ENCODE assay signal across 1 cellular context in genomic region chr3:13352621-13353131, GRCh38.
TF ChIP-seq lines count a peak whose summit lies in the region.

No MANE protein-coding gene starts in this region.

TF ChIP-seq in K562, 482 proteins besides CTCF, POLR2A, EP300 and RAD21 (continued from another document and continues in another):
- TF ChIP-seq NR0B1 (IDR thresholded peaks at IDR 0.05; ENCODE audit: partially characterized antibody): no peak
- peak; percentile 39; the same call in 1 of the 2 replicates for TF ChIP-seq NFE2L1 (tag; IDR thresholded peaks at IDR 0.05; ENCODE audit: borderline replicate concordance, low read depth)
- no peak for TF ChIP-seq ZNF23 (CRISPR knock-in tag; IDR thresholded peaks at IDR 0.05)
- TF ChIP-seq FOXA3 (CRISPR knock-in tag; conservative IDR thresholded peaks at IDR 0.05 in 1 of 2, IDR thresholded peaks at IDR 0.05 in 1 of 2): no peak
- TF ChIP-seq NKRF (IDR thresholded peaks at IDR 0.05; ENCODE audit: borderline replicate concordance): peak; percentile 64; the same call in 1 of the 2 replicates
- peak; percentile 23; the same call in 1 of the 2 replicates for TF ChIP-seq HIVEP1 (CRISPR knock-in tag; IDR thresholded peaks at IDR 0.05)
- no peak for TF ChIP-seq HOXB6 (CRISPR knock-in tag; IDR thresholded peaks at IDR 0.05; ENCODE audit: borderline replicate concordance)
- TF ChIP-seq NFIC (IDR thresholded peaks at IDR 0.05): 0 out of 2 replicates have a peak, but pooled peaks have one; percentile 5
- TF ChIP-seq THRB (CRISPR knock-in tag; conservative IDR thresholded peaks at IDR 0.05): 0 out of 2 replicates have a peak, but pooled peaks have one; percentile 4
- 0 out of 2 replicates have a peak, but pooled peaks have one; percentile 16 for TF ChIP-seq HLTF (IDR thresholded peaks at IDR 0.05)
- TF ChIP-seq SPI1 (IDR thresholded peaks at IDR 0.05; ENCODE audit: borderline replicate concordance, low read depth, low read length): peak; percentile 93
- TF ChIP-seq CBX3 (IDR thresholded peaks at IDR 0.05; ENCODE audit: borderline replicate concordance in 1 of 2, low read length in 2 of 2): peak in 1 of 2 experiments; percentile 84; a peak in 1 of 3 replicates
- TF ChIP-seq MAFF (IDR thresholded peaks at IDR 0.05; ENCODE audit: low read length): peak; percentile 84
- TF ChIP-seq ZNF146 (CRISPR knock-in tag; IDR thresholded peaks at IDR 0.05; ENCODE audit: unreplicated experiment): no peak
- TF ChIP-seq MAZ (CRISPR knock-in tag; conservative IDR thresholded peaks at IDR 0.05 in 1 of 2, IDR thresholded peaks at IDR 0.05 in 1 of 2): peak; percentile 48 to 49; a peak in 1 of 4 replicates
- TF ChIP-seq WHSC1 (IDR thresholded peaks at IDR 0.05; ENCODE audit: low read length): no peak
- TF ChIP-seq JUN (IDR thresholded peaks at IDR 0.05; ENCODE audit: borderline replicate concordance, low read depth, low read length): peak; percentile 78
- no peak for TF ChIP-seq JUN (CRISPR knock-in tag; IDR thresholded peaks at IDR 0.05; ENCODE audit: borderline replicate concordance)
- TF ChIP-seq MEF2D (tag; conservative IDR thresholded peaks at IDR 0.05; ENCODE audit: low read depth): 0 out of 2 replicates have a peak, but pooled peaks have one; percentile 17
- TF ChIP-seq GTF2B (IDR thresholded peaks at IDR 0.05; ENCODE audit: extremely low read depth, insufficient read length): no peak
- TF ChIP-seq ESRRA (IDR thresholded peaks at IDR 0.05; ENCODE audit: borderline replicate concordance, low read depth): 0 out of 2 replicates have a peak, but pooled peaks have one; percentile 14
- TF ChIP-seq ZNF280A (IDR thresholded peaks at IDR 0.05; ENCODE audit: low read depth, partially characterized antibody): no peak
- TF ChIP-seq CHCHD3 (CRISPR knock-in tag; IDR thresholded peaks at IDR 0.05): no peak
- peak; percentile 38; the same call in 1 of the 2 replicates for TF ChIP-seq ATF7 (IDR thresholded peaks at IDR 0.05)
- peak in 1 of 2 experiments; percentile 42; a peak in 1 of 4 replicates for TF ChIP-seq TBL1XR1 (IDR thresholded peaks at IDR 0.05; ENCODE audit: low read length in 2 of 2)
- no peak for TF ChIP-seq ELK1 (CRISPR knock-in tag; IDR thresholded peaks at IDR 0.05)
- no peak for TF ChIP-seq SRF (CRISPR knock-in tag; IDR thresholded peaks at IDR 0.05)
- TF ChIP-seq ZFP36 (IDR thresholded peaks at IDR 0.05; ENCODE audit: low read depth, low read length, partially characterized antibody): peak; percentile 20
- TF ChIP-seq HDGF (IDR thresholded peaks at IDR 0.05): peak; percentile 92; the same call in 1 of the 2 replicates
- TF ChIP-seq UBTF (IDR thresholded peaks at IDR 0.05; ENCODE audit: borderline replicate concordance in 1 of 2, low read depth in 2 of 2, low read length in 2 of 2): 0 out of 4 replicates have a peak, but pooled peaks of 1 of the 2 experiments have one; percentile 20
- peak; percentile 29; the same call in 1 of the 2 replicates for TF ChIP-seq MYC (IDR thresholded peaks at IDR 0.05; ENCODE audit: low read depth, low read length)
- no peak for TF ChIP-seq MYC (CRISPR knock-in tag; IDR thresholded peaks at IDR 0.05; ENCODE audit: borderline replicate concordance, low read depth)
- TF ChIP-seq DDX20 (tag; IDR thresholded peaks at IDR 0.05; ENCODE audit: low read depth): no peak
- TF ChIP-seq EHMT2 (IDR thresholded peaks at IDR 0.05): peak; percentile 72; the same call in 1 of the 2 replicates
- TF ChIP-seq IRF9 (tag; IDR thresholded peaks at IDR 0.05): 0 out of 2 replicates have a peak, but pooled peaks have one; percentile 11
- peak in 1 of 2 experiments; percentile 91; a peak in 2 of 4 replicates for TF ChIP-seq HDAC1 (IDR thresholded peaks at IDR 0.05)
- TF ChIP-seq TAF1 (IDR thresholded peaks at IDR 0.05; ENCODE audit: control insufficient read depth, extremely low read depth, insufficient read depth, low read length, severe bottlenecking): no peak
- TF ChIP-seq ZNF696 (CRISPR knock-in tag; conservative IDR thresholded peaks at IDR 0.05): no peak
- peak; percentile 46 for TF ChIP-seq BHLHE40 (IDR thresholded peaks at IDR 0.05; ENCODE audit: low read length)
- TF ChIP-seq PHTF2 (CRISPR knock-in tag; IDR thresholded peaks at IDR 0.05): no peak
- no peak for TF ChIP-seq LARP7 (IDR thresholded peaks at IDR 0.05)
- no peak for TF ChIP-seq THAP12 (CRISPR knock-in tag; IDR thresholded peaks at IDR 0.05)
- TF ChIP-seq SMARCA5 (IDR thresholded peaks at IDR 0.05): peak; percentile 62
- no peak for TF ChIP-seq PURB (CRISPR knock-in tag; IDR thresholded peaks at IDR 0.05; ENCODE audit: low read depth)
- TF ChIP-seq ZNF140 (CRISPR knock-in tag; IDR thresholded peaks at IDR 0.05): no peak
- TF ChIP-seq USF2 (CRISPR knock-in tag; IDR thresholded peaks at IDR 0.05): no peak
- 0 out of 2 replicates have a peak, but pooled peaks have one; percentile 8 for TF ChIP-seq CEBPB (tag; IDR thresholded peaks at IDR 0.05)
